2 cellular contexts compared by ENCODE assay signal in the genomic region with DNA sequence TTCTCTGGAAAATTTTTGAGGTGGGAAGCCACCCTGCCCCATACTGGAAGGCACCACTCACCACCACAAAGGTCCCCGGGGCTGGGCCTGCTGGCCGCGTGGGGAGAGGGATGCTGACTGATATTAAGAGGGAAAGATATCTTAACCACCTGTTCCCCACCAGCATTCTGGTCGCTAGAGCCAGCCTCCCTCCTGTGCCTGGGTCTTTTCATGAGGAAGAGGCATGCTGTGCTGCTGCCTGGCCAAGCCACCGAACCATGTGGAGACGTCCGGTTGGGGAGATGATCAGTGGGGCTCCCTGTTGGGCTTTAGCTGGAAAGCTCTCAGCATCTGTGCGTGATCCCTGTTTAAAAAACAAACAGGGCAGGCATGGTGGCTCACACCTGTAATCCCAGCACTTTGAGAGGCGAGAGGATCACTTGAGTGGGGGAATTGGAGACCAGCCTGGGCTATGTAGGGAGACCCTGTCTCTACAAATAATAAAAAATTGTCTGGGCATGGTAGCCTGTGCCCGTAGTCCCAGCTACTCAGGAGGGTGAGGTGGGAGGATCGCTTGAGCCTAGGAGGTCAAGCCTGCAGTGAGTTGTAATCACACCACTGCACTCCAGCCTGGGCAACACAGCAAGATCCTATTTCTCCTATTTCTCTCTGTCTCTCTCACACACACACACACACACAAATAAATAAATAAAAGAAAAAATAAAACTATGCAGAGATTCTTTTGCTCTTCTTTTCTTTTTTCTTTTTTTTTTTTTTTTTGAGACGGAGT.
TF ChIP-seq lines count a peak whose summit lies in the region.

No MANE protein-coding gene starts in this region.

TF ChIP-seq in A549, 52 proteins besides CTCF, POLR2A, EP300 and RAD21:
- no peak for TF ChIP-seq HES2 (IDR thresholded peaks at IDR 0.05)
- TF ChIP-seq NR3C1 (IDR thresholded peaks at IDR 0.05), result no peak
- TF ChIP-seq, protein P1, sequence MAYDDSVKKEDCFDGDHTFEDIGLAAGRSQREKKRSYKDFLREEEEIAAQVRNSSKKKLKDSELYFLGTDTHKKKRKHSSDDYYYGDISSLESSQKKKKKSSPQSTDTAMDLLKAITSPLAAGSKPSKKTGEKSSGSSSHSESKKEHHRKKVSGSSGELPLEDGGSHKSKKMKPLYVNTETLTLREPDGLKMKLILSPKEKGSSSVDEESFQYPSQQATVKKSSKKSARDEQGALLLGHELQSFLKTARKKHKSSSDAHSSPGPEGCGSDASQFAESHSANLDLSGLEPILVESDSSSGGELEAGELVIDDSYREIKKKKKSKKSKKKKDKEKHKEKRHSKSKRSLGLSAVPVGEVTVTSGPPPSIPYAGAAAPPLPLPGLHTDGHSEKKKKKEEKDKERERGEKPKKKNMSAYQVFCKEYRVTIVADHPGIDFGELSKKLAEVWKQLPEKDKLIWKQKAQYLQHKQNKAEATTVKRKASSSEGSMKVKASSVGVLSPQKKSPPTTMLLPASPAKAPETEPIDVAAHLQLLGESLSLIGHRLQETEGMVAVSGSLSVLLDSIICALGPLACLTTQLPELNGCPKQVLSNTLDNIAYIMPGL (CRISPR knock-in tag; IDR thresholded peaks at IDR 0.05; ENCODE audit: borderline replicate concordance), result no peak
- TF ChIP-seq ZSCAN20 (CRISPR knock-in tag; IDR thresholded peaks at IDR 0.05), result no peak
- TF ChIP-seq RARB (CRISPR knock-in tag; IDR thresholded peaks at IDR 0.05), result no peak
- no peak for TF ChIP-seq MAFK (IDR thresholded peaks at IDR 0.05; ENCODE audit: partially characterized antibody)

TF ChIP-seq in GM23338, 12 proteins besides CTCF, POLR2A, EP300 and RAD21:
- TF ChIP-seq, protein P2, sequence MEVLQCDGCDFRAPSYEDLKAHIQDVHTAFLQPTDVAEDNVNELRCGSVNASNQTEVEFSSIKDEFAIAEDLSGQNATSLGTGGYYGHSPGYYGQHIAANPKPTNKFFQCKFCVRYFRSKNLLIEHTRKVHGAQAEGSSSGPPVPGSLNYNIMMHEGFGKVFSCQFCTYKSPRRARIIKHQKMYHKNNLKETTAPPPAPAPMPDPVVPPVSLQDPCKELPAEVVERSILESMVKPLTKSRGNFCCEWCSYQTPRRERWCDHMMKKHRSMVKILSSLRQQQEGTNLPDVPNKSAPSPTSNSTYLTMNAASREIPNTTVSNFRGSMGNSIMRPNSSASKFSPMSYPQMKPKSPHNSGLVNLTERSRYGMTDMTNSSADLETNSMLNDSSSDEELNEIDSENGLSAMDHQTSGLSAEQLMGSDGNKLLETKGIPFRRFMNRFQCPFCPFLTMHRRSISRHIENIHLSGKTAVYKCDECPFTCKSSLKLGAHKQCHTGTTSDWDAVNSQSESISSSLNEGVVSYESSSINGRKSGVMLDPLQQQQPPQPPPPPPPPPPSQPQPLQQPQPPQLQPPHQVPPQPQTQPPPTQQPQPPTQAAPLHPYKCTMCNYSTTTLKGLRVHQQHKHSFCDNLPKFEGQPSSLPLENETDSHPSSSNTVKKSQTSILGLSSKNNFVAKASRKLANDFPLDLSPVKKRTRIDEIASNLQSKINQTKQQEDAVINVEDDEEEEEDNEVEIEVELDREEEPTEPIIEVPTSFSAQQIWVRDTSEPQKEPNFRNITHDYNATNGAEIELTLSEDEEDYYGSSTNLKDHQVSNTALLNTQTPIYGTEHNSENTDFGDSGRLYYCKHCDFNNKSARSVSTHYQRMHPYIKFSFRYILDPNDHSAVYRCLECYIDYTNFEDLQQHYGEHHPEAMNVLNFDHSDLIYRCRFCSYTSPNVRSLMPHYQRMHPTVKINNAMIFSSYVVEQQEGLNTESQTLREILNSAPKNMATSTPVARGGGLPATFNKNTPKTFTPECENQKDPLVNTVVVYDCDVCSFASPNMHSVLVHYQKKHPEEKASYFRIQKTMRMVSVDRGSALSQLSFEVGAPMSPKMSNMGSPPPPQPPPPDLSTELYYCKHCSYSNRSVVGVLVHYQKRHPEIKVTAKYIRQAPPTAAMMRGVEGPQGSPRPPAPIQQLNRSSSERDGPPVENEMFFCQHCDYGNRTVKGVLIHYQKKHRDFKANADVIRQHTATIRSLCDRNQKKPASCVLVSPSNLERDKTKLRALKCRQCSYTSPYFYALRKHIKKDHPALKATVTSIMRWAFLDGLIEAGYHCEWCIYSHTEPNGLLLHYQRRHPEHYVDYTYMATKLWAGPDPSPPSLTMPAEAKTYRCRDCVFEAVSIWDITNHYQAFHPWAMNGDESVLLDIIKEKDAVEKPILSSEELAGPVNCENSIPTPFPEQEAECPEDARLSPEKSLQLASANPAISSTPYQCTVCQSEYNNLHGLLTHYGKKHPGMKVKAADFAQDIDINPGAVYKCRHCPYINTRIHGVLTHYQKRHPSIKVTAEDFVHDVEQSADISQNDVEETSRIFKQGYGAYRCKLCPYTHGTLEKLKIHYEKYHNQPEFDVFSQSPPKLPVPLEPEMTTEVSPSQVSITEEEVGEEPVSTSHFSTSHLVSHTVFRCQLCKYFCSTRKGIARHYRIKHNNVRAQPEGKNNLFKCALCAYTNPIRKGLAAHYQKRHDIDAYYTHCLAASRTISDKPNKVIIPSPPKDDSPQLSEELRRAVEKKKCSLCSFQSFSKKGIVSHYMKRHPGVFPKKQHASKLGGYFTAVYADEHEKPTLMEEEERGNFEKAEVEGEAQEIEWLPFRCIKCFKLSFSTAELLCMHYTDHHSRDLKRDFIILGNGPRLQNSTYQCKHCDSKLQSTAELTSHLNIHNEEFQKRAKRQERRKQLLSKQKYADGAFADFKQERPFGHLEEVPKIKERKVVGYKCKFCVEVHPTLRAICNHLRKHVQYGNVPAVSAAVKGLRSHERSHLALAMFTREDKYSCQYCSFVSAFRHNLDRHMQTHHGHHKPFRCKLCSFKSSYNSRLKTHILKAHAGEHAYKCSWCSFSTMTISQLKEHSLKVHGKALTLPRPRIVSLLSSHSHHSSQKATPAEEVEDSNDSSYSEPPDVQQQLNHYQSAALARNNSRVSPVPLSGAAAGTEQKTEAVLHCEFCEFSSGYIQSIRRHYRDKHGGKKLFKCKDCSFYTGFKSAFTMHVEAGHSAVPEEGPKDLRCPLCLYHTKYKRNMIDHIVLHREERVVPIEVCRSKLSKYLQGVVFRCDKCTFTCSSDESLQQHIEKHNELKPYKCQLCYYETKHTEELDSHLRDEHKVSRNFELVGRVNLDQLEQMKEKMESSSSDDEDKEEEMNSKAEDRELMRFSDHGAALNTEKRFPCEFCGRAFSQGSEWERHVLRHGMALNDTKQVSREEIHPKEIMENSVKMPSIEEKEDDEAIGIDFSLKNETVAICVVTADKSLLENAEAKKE (CRISPR knock-in tag; IDR thresholded peaks at IDR 0.05), result no peak
- TF ChIP-seq POLR2AphosphoS5 (IDR thresholded peaks at IDR 0.05; ENCODE audit: low read depth) (no peak), STAT1 (IDR thresholded peaks at IDR 0.05; ENCODE audit: unreplicated experiment) (no peak), NANOG (IDR thresholded peaks at IDR 0.05; ENCODE audit: borderline replicate concordance) (no peak), JUNB (IDR thresholded peaks at IDR 0.05; ENCODE audit: unreplicated experiment) (no peak), REST (IDR thresholded peaks at IDR 0.05; ENCODE audit: unreplicated experiment) (no peak), ZNF331 (CRISPR knock-in tag; IDR thresholded peaks at IDR 0.05; ENCODE audit: low read depth) (no peak), ZNF114 (CRISPR knock-in tag; IDR thresholded peaks at IDR 0.05) (no peak)
- TF ChIP-seq, protein P3, sequence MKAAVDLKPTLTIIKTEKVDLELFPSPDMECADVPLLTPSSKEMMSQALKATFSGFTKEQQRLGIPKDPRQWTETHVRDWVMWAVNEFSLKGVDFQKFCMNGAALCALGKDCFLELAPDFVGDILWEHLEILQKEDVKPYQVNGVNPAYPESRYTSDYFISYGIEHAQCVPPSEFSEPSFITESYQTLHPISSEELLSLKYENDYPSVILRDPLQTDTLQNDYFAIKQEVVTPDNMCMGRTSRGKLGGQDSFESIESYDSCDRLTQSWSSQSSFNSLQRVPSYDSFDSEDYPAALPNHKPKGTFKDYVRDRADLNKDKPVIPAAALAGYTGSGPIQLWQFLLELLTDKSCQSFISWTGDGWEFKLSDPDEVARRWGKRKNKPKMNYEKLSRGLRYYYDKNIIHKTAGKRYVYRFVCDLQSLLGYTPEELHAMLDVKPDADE (IDR thresholded peaks at IDR 0.05), result no peak
